1 cellular context compared by ENCODE assay signal in the genomic region with DNA sequence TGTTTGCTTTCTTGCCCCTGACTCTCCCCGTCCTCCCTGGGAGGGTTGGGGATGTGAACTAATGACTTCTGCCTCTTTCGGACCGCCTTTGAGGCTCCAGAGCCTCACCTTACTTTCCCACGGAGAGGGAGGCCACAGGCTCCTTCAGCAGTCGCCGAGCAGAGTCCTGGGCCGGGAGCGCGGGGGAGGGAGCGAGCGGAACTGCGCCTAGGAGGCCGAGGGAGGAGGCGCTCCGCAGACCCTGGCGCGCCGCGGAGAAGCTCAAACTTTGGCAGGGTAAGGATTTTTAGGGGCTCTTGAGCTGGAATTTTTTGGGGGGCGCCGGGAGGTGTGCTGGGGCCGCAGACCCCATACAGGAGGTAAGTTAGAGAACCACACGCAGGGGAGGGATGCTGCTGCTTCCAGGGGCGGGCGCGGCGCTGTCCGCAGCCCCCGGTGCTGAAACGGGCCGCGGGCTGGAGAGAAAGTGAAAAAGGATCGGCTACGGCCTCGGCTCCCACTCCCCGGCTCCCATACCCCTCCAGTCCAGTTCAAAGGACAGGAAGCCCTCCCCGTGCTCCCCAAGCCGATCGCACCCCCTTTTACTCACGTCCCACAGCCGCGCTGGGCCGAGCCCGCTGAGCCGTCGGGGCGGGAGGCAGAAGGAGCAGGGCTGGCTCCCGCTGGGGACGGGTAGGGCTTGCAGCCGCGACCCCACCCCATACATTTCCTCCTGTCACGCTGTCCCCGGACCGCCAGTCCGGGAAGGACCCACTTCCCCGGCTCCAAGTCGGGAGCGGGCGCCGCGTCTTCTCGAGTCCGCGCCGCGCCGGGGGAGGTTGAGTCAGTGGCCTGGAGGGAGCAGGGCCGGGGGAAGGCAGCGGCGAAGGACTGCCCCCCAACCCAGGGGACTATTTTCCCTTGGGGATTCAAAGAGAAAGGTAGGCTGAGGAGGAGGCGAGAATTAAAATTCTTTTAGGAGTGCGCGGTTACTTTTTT.
TF ChIP-seq lines count a peak whose summit lies in the region.

A gene (plus strand): TSS at position 198 of the 978 bp plus-strand sequence. CDS start 23,520 bp downstream, outside the sequence.

TF ChIP-seq in SK-N-SH, 30 proteins besides CTCF, POLR2A, EP300 and RAD21:
- TF ChIP-seq, protein P1, sequence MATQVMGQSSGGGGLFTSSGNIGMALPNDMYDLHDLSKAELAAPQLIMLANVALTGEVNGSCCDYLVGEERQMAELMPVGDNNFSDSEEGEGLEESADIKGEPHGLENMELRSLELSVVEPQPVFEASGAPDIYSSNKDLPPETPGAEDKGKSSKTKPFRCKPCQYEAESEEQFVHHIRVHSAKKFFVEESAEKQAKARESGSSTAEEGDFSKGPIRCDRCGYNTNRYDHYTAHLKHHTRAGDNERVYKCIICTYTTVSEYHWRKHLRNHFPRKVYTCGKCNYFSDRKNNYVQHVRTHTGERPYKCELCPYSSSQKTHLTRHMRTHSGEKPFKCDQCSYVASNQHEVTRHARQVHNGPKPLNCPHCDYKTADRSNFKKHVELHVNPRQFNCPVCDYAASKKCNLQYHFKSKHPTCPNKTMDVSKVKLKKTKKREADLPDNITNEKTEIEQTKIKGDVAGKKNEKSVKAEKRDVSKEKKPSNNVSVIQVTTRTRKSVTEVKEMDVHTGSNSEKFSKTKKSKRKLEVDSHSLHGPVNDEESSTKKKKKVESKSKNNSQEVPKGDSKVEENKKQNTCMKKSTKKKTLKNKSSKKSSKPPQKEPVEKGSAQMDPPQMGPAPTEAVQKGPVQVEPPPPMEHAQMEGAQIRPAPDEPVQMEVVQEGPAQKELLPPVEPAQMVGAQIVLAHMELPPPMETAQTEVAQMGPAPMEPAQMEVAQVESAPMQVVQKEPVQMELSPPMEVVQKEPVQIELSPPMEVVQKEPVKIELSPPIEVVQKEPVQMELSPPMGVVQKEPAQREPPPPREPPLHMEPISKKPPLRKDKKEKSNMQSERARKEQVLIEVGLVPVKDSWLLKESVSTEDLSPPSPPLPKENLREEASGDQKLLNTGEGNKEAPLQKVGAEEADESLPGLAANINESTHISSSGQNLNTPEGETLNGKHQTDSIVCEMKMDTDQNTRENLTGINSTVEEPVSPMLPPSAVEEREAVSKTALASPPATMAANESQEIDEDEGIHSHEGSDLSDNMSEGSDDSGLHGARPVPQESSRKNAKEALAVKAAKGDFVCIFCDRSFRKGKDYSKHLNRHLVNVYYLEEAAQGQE (IDR thresholded peaks at IDR 0.05; ENCODE audit: low read depth, low read length), result peak; percentile 97
- TF ChIP-seq RFX5 (IDR thresholded peaks at IDR 0.05; ENCODE audit: low read length) (no peak), NRF1 (IDR thresholded peaks at IDR 0.05; ENCODE audit: low read depth, low read length) (no peak), NFIC (IDR thresholded peaks at IDR 0.05; ENCODE audit: borderline replicate concordance) (no peak)
